ENCODE assay signal across 8 cellular contexts in genomic region chr20:54856202-54856601, GRCh38.
"Had no signal": no experiment of that assay in that cellular context is flagged by ENCODE, and none has a peak within 500 bp of the region (broad histone marks: within the 10 kb centered on the region; RNA-seq: fewer than 3 reads in every experiment).

No MANE protein-coding gene starts in this region.

- H3K36me3 ChIP-seq: HAP-1 had no signal

- H3K4me2 ChIP-seq: GM23338 had no signal

- H3K27ac ChIP-seq: GM23248 had no signal

- H3K9me3 ChIP-seq: HAP-1 had no signal

- H3K4me3 ChIP-seq: GM23248, GM23338, HAP-1 had no signal

- H2AFZ ChIP-seq: GM23248, GM23338 had no signal

- DNase-seq: GM23248, GOT3, H7, H9, HCEC 1CT, HFFc6 had no signal

- H3K4me1 ChIP-seq: HAP-1 had no signal
